ENCODE assay signal across 19 cellular contexts in genomic region chr9:130921483-130921806, GRCh38. TPM values are rescaled to one million over a fixed set of nuclear protein-coding genes. Genes with fewer than 3 reads are reported as not detected.
DNase-seq lines count a peak whose midpoint lies in the region; ATAC-seq and TF ChIP-seq lines count a peak whose summit lies in the region.
"Had no signal": no experiment of that assay in that cellular context is flagged by ENCODE, and none has a peak within 500 bp of the region (broad histone marks: within the 10 kb centered on the region; RNA-seq: fewer than 3 reads in every experiment).

No MANE protein-coding gene starts in this region.

- H3K27ac Mint-ChIP-seq in neural progenitor cell, result peak overlapping the region; percentile 79
- H3K27ac Mint-ChIP-seq: HFFc6 had no signal

- H3K9me3 ChIP-seq in AG04450 (ENCODE audit: control insufficient read depth, insufficient read depth, low read length) (no peaks in the 10 kb centered on the region; the same call in 1 of the 2 replicates), WERI-Rb-1 (ENCODE audit: severe bottlenecking) (no peaks in the 10 kb centered on the region), neural progenitor cell (ENCODE audit: low read depth) (no peaks in the 10 kb centered on the region), prostate gland (no peaks in the 10 kb centered on the region)

- intact Hi-C loops in prostate gland (cut with DNase I), result no loop called here

- WGBS in prostate gland, result 57% methylated on average over 19 of the region's 19 CpGs

- no peak for ATAC-seq in GM19452 (IDR thresholded peaks at IDR 0.05; ENCODE audit: unreplicated experiment)
- ATAC-seq: HepG2 had no signal

- H3K4me3 ChIP-seq in AG04450 (ENCODE audit: low read depth, low read length) (no peak overlapping the region), WERI-Rb-1 (ENCODE audit: low read depth, low read length) (peak overlapping the region; percentile 4; the same call in 1 of the 2 replicates), neural progenitor cell (no peak overlapping the region), prostate gland (no peak overlapping the region)

- POLR2A ChIA-PET in AG04450 (lab: Yijun Ruan, JAX), result interaction anchor here (0.6 kb wide), 1 partner anchor 8 kb away, joined by 9 read pairs; no protein-coding TSS in a partner anchor

- no peak overlapping the region for H3K4me3 Mint-ChIP-seq in neural progenitor cell
- H3K4me3 Mint-ChIP-seq: CD4-positive, alpha-beta memory T cell; HFFc6 had no signal

- H3K9me3 Mint-ChIP-seq in neural progenitor cell, result peaks cover 3% of the 10 kb centered on the region
- H3K9me3 Mint-ChIP-seq: CD4-positive, alpha-beta memory T cell; HFFc6 had no signal

- peak overlapping the region; percentile 2 for H3K27ac ChIP-seq in AG04450 (ENCODE audit: low read depth, low read length)
- H3K27ac ChIP-seq in WERI-Rb-1, result no peak overlapping the region
- no peak overlapping the region for H3K27ac ChIP-seq in neural progenitor cell
- H3K27ac ChIP-seq in prostate gland, result no peak overlapping the region
- H3K27ac ChIP-seq: 22Rv1, C4-2B had no signal

- H3K27me3 Mint-ChIP-seq in neural progenitor cell (ENCODE audit: insufficient read depth, low read depth), result peaks cover 29% of the 10 kb centered on the region

- no peaks in the 10 kb centered on the region for H3K36me3 ChIP-seq in WERI-Rb-1
- H3K36me3 ChIP-seq in neural progenitor cell, result no peaks in the 10 kb centered on the region
- no peaks in the 10 kb centered on the region for H3K36me3 ChIP-seq in prostate gland

- TF ChIP-seq CTCF in AG04450 (IDR thresholded peaks at IDR 0.05; ENCODE audit: low read depth, low read length) (no peak), WERI-Rb-1 (IDR thresholded peaks at IDR 0.05; ENCODE audit: low read depth, low read length) (no peak), neural progenitor cell (IDR thresholded peaks at IDR 0.05) (no peak), prostate gland (IDR thresholded peaks at IDR 0.05) (no peak)

- TF ChIP-seq POLR2A in prostate gland (IDR thresholded peaks at IDR 0.05), result no peak

- H4K20me1 ChIP-seq in neural progenitor cell (ENCODE audit: low read depth), result peaks cover 26% of the 10 kb centered on the region

- H3K4me1 Mint-ChIP-seq in neural progenitor cell, result peaks cover 44% of the 10 kb centered on the region
- H3K4me1 Mint-ChIP-seq: CD4-positive, alpha-beta memory T cell had no signal

- H3K4me2 ChIP-seq in neural progenitor cell, result peak overlapping the region; percentile 45

- H3K4me1 ChIP-seq in neural progenitor cell (peaks cover 39% of the 10 kb centered on the region), prostate gland (replicated peaks) (no peaks in the 10 kb centered on the region)

- H3K36me3 Mint-ChIP-seq in neural progenitor cell, result no peaks in the 10 kb centered on the region
- H3K36me3 Mint-ChIP-seq: CD4-positive, alpha-beta memory T cell had no signal

- CTCF ChIA-PET in AG04450 (lab: Charles Lee), result interaction anchor here (0.9 kb wide), 1 partner anchor 220 kb away, joined by 3 read pairs; no protein-coding TSS in a partner anchor

- no peaks in the 10 kb centered on the region for H3K79me2 ChIP-seq in neural progenitor cell (ENCODE audit: low read depth)

- H3K27me3 ChIP-seq in AG04450 (ENCODE audit: control insufficient read depth, insufficient read depth, low read length) (peaks cover 14% of the 10 kb centered on the region), WERI-Rb-1 (ENCODE audit: insufficient read depth, low read depth, severe bottlenecking) (peaks cover 2% of the 10 kb centered on the region), neural progenitor cell (no peaks in the 10 kb centered on the region), prostate gland (replicated peaks; ENCODE audit: insufficient read depth) (no peaks in the 10 kb centered on the region)

- peaks cover 10% of the 10 kb centered on the region for H3F3A ChIP-seq in neural progenitor cell (ENCODE audit: low read depth)

- H3K9ac ChIP-seq in neural progenitor cell, result no peak overlapping the region

- DNase-seq in AG04450 (ENCODE audit: low read depth, low spot score) (no peak), WERI-Rb-1 (peak; percentile 77), left kidney (ENCODE audit: low read depth, low spot score) (peak; percentile 40), neural progenitor cell (ENCODE audit: low spot score) (peak; percentile 86), DMS79 (lab: John Stamatoyannopoulos, UW) (no peak), prostate gland (ENCODE audit: low spot score) (no peak), GDM1 (lab: John Stamatoyannopoulos, UW) (no peak)
- DNase-seq: AML-193, DMS79 treated with DMSO at 0.1 percent for 48 hours, EL, HCEC 1CT, HFFc6 had no signal

- H2AFZ ChIP-seq in neural progenitor cell (replicated peaks), result no peak overlapping the region

RNA-seq across cellular contexts. Expression of gene FIBCD1, which starts 17.6 kb away (rescaled TPM):
- polyA plus RNA-seq in AG04450 (2011; rRNA removed), result 2.2 and 3.2 TPM in 2 replicates
- polyA minus RNA-seq in AG04450 (2011; rRNA and poly(A)+ RNA removed), result 1.2 and 2.3 TPM in 2 replicates
- total RNA-seq in neural progenitor cell (ENCODE audit: low replicate concordance) (1.8 and 7.2 TPM in 2 replicates), prostate gland (10 to 100 TPM in 1 of 2 donors, under 1 TPM in 1; 0.36 to 13.2 TPM)
- total RNA-seq: CD4-positive, alpha-beta memory T cell had no signal
- polyA plus RNA-seq: CD4-positive, alpha-beta memory T cell had no signal

RNA-seq across cellular contexts. Expression of gene QRFP, which starts 24.8 kb away (rescaled TPM):
- polyA plus RNA-seq in AG04450 (2011; rRNA removed), result not detected in 2 replicates
- not detected in 2 replicates for polyA minus RNA-seq in AG04450 (2011; rRNA and poly(A)+ RNA removed)
- total RNA-seq in neural progenitor cell (ENCODE audit: low replicate concordance) (not detected in 2 replicates), prostate gland (1 to 10 TPM in 1 of 2 donors, not detected in 1; 1.0 TPM)
- total RNA-seq: A673; CD4-positive, alpha-beta memory T cell; H4; HepG2; HFFc6 had no signal
- polyA plus RNA-seq: CD4-positive, alpha-beta memory T cell; HepG2 had no signal

Comparison
In these comparisons a context has a peak if more than half of its experiments do, and no peak if none do; other contexts are left out.
1. DNase-seq: peak in WERI-Rb-1 (single experiment), left kidney (single experiment) and neural progenitor cell (single experiment); none in AG04450 (single experiment), DMS79 (single experiment), prostate gland (single experiment) and GDM1 (single experiment).